1 cellular context compared by ENCODE assay signal in the genomic region with DNA sequence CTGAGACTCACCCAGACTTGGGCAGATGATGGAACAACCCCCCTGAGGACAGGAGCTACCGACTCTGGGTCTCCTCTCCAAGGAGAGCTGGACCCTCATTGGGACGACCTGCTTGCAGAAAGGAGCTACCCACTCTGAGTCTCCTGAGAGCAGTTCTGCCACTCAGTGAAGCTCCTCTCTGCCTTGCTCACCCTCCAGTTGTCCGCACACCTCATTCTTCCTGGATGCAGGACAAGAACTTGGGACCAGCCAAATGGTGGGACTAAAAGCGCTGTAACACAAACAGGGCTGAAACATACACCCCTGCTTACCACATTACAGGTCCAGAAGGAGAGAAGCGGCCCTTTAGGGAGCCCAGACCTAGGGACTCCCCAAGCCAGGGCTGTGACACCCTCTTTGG.
TF ChIP-seq lines count a peak whose summit lies in the region.

No MANE protein-coding gene starts in this region.

TF ChIP-seq in HepG2, 621 proteins besides CTCF, POLR2A, EP300 and RAD21 (continued from another document):
- TF ChIP-seq ZNF280D (CRISPR knock-in tag; IDR thresholded peaks at IDR 0.05) = no peak
- no peak for TF ChIP-seq ZSCAN22 (CRISPR knock-in tag; IDR thresholded peaks at IDR 0.05)
- TF ChIP-seq ZIK1 (CRISPR knock-in tag; IDR thresholded peaks at IDR 0.05; ENCODE audit: borderline replicate concordance, low read depth) = no peak
- TF ChIP-seq MAZ (IDR thresholded peaks at IDR 0.05; ENCODE audit: borderline replicate concordance, low read depth, low read length) = no peak
- TF ChIP-seq MAZ (CRISPR knock-in tag; IDR thresholded peaks at IDR 0.05; ENCODE audit: low read depth) = no peak
- no peak for TF ChIP-seq ZNF891 (CRISPR knock-in tag; IDR thresholded peaks at IDR 0.05)
- no peak for TF ChIP-seq SP2 (CRISPR knock-in tag; IDR thresholded peaks at IDR 0.05)
- TF ChIP-seq MAX (IDR thresholded peaks at IDR 0.05) = no peak
- TF ChIP-seq ZNF292 (CRISPR knock-in tag; IDR thresholded peaks at IDR 0.05; ENCODE audit: borderline replicate concordance, low read depth) = no peak
- no peak for TF ChIP-seq TCF7L2 (IDR thresholded peaks at IDR 0.05; ENCODE audit: low read depth, low read length)
- TF ChIP-seq ZNF530 (CRISPR knock-in tag; IDR thresholded peaks at IDR 0.05; ENCODE audit: low read depth) = no peak
